22 cellular contexts compared by ENCODE assay signal in the genomic region with DNA sequence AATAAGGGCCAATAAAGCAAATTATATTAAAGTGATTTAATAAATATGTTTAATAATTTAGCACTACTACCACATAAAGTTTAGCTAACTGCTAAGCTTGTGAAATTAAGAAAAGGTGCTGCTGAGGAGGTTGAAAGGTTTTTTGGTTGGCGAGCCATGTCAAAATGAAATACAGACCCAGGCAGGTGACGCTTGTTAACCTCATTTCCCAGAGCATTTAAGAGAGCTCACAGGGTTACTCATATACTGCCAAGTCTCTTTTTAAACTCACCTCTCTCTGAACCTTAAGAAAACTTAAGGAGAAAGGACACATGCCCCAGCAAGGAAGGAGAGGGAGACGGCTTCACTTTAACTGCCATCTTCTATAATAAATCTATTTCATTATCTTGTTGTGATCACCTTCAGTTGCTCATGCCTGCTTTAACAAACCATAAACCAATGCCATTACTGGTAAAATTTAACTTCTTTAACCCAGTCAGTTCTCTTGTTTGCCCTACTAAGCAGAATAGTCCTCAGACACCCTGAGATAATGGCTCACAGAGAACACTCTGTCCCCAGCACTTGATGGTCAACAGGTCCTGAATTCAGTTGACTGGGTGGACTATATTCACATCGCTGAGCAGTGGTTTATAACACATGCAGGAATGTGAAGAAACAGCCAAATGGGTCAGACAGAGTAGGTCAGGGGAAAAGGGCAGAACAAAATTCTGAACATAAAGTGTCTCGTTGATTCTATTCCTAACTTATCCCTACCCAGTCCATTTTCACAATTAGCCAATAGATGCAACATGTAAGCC.
A peak's percentile ranks its signal among the peaks of the same experiment; 100 is the strongest.
DNase-seq lines count a peak whose midpoint lies in the region; ATAC-seq, FAIRE-seq and TF ChIP-seq lines count a peak whose summit lies in the region.
"Had no signal": no experiment of that assay in that cellular context is flagged by ENCODE, and none has a peak within 500 bp of the region (broad histone marks: within the 10 kb centered on the region; RNA-seq: fewer than 3 reads in every experiment).

No MANE protein-coding gene starts in this region.

- H3K27ac ChIP-seq in OCI-LY1 (ENCODE audit: low read depth, low read length, poor library complexity, severe bottlenecking): peak overlapping the region; percentile 25
- H3K27ac ChIP-seq in kidney (ENCODE audit: low read depth in 2 of 2, low read length in 2 of 2): peak overlapping the region; percentile 19 to 33
- no peak overlapping the region for H3K27ac ChIP-seq in Peyer's patch
- H3K27ac ChIP-seq: right atrium auricular region, tibial nerve had no signal

- no peaks in the 10 kb centered on the region for H3K36me3 ChIP-seq in OCI-LY1 (ENCODE audit: insufficient read depth, low read length)
- no peaks in the 10 kb centered on the region for H3K36me3 ChIP-seq in kidney (ENCODE audit: control insufficient read depth in 1 of 2, insufficient read depth in 2 of 2, low read length in 2 of 2)
- H3K36me3 ChIP-seq in Peyer's patch: no peaks in the 10 kb centered on the region
- H3K36me3 ChIP-seq: right atrium auricular region, tibial nerve had no signal

- H4K20me1 ChIP-seq in OCI-LY1 (ENCODE audit: insufficient read depth, low read length): no peaks in the 10 kb centered on the region

- TF ChIP-seq CTCF in OCI-LY1 (IDR thresholded peaks at IDR 0.05; ENCODE audit: low read length) (no peak), kidney (IDR thresholded peaks at IDR 0.05; ENCODE audit: borderline replicate concordance, extremely low read depth, insufficient read depth) (no peak), Peyer's patch (IDR thresholded peaks at IDR 0.05) (no peak)

- H3K9ac ChIP-seq in OCI-LY1 (ENCODE audit: low read length) (no peak overlapping the region), kidney (ENCODE audit: low read length in 2 of 2) (no peak overlapping the region)

- H3K4me3 ChIP-seq in OCI-LY1 (ENCODE audit: low read depth, low read length, poor library complexity, severe bottlenecking): no peak overlapping the region
- H3K4me3 ChIP-seq in kidney (ENCODE audit: low read length in 2 of 2): no peak overlapping the region
- H3K4me3 ChIP-seq in Peyer's patch: no peak overlapping the region
- H3K4me3 ChIP-seq: right atrium auricular region, tibial nerve had no signal

- no peak for TF ChIP-seq POLR2A in Peyer's patch (IDR thresholded peaks at IDR 0.05)

- no peak overlapping the region for H3K4me2 ChIP-seq in OCI-LY1 (ENCODE audit: low read length)

- H2AFZ ChIP-seq in OCI-LY1 (ENCODE audit: low read length): 0 out of 2 replicates have a peak overlapping the region, but pooled peaks have one; percentile 39

- ATAC-seq in sciatic nerve: peak; percentile 34
- ATAC-seq in GM21447 (IDR thresholded peaks at IDR 0.05; ENCODE audit: unreplicated experiment): no peak
- ATAC-seq in GM18517 (IDR thresholded peaks at IDR 0.05; ENCODE audit: unreplicated experiment): no peak
- ATAC-seq: left colon; PC-3; stimulated activated naive CD8-positive, alpha-beta T cell treated with anti-CD3 and anti-CD28 coated beads, Interleukin-15, Interleukin-2, amounts not matched to agents 100 U/mL and 50 U/mL, for 24 hours had no signal

- no peaks in the 10 kb centered on the region for H3K79me2 ChIP-seq in OCI-LY1 (ENCODE audit: insufficient read depth, low read length)

- H3K9me3 ChIP-seq in OCI-LY1 (ENCODE audit: low read length) (no peaks in the 10 kb centered on the region), kidney (ENCODE audit: control insufficient read depth in 1 of 2, low read length in 2 of 2) (no peaks in the 10 kb centered on the region), Peyer's patch (no peaks in the 10 kb centered on the region)
- H3K9me3 ChIP-seq: right atrium auricular region had no signal

- H3K4me1 ChIP-seq in OCI-LY1 (ENCODE audit: insufficient read depth, low read length, severe bottlenecking): peaks cover 23% of the 10 kb centered on the region
- peaks cover 2 to 17% of the 10 kb centered on the region in 2 donors for H3K4me1 ChIP-seq in kidney (ENCODE audit: control insufficient read depth in 1 of 2, insufficient read depth in 1 of 2, low read depth in 1 of 2, low read length in 2 of 2)
- H3K4me1 ChIP-seq in Peyer's patch: no peaks in the 10 kb centered on the region
- H3K4me1 ChIP-seq: right atrium auricular region had no signal

- DNase-seq in GM18507 (ENCODE audit: extremely low spot score, insufficient read length, low read depth) (no peak), kidney (no peak), sciatic nerve (ENCODE audit: low spot score) (no peak), Peyer's patch (no peak), AG20443 (ENCODE audit: low spot score) (no peak)
- DNase-seq: activated CD4-positive, alpha-beta memory T cell treated with anti-CD3 and anti-CD28 coated beads for 36 hours; activated CD8-positive, alpha-beta memory T cell treated with anti-CD3 and anti-CD28 coated beads, Interleukin-2, amount 50 U/mL, for 48 hours; activated effector memory CD4-positive, alpha-beta T cell treated with Interleukin-2 at 50 U/mL for 16 hours; activated naive CD8-positive, alpha-beta T cell treated with anti-CD3 and anti-CD28 coated beads for 36 hours; left colon; naive thymus-derived CD8-positive, alpha-beta T cell; NCI-H1417; NCI-H2081 treated with DMSO at 0.1 percent for 48 hours; PC-3; SHP77; stimulated activated naive CD8-positive, alpha-beta T cell treated with anti-CD3 and anti-CD28 coated beads, Interleukin-15, Interleukin-2, amounts not matched to agents 100 U/mL and 50 U/mL, for 24 hours had no signal

- no peaks in the 10 kb centered on the region for H3F3A ChIP-seq in OCI-LY1 (ENCODE audit: insufficient read depth, low read length)

- intact Hi-C loops in kidney (cut with DNase I): no loop called here
- intact Hi-C loops in sciatic nerve (cut with DNase I): no loop called here

- FAIRE-seq in GM18507 (lab: Jason Lieb, UNC): peak; percentile 41
- peak; percentile 93 for FAIRE-seq in kidney (lab: Jason Lieb, UNC)
- FAIRE-seq: endothelial cell of umbilical vein had no signal

- H3K9me2 ChIP-seq in OCI-LY1 (ENCODE audit: low read depth, low read length): no peaks in the 10 kb centered on the region

- H3K27me3 ChIP-seq in OCI-LY1 (ENCODE audit: insufficient read depth, low read length) (no peaks in the 10 kb centered on the region), Peyer's patch (no peaks in the 10 kb centered on the region)
- H3K27me3 ChIP-seq: right atrium auricular region, tibial nerve had no signal

Comparison
In these comparisons a context has a peak if more than half of its experiments do, and no peak if none do; other contexts are left out.
1. H3K27ac ChIP-seq: peak in OCI-LY1 (single experiment) and kidney (2 of 2); none in Peyer's patch (0 of 4).